ENCODE assay signal across 1 cellular context in genomic region chr10:102452672-102453340, GRCh38.
A peak's percentile ranks its signal among the peaks of the same experiment; 100 is the strongest.
TF ChIP-seq lines count a peak whose summit lies in the region.

No MANE protein-coding gene starts in this region.

TF ChIP-seq in H1, 55 proteins besides CTCF, POLR2A, EP300 and RAD21:
- TF ChIP-seq ATF2 (IDR thresholded peaks at IDR 0.05; ENCODE audit: low read length) (no peak), JUND (IDR thresholded peaks at IDR 0.05; ENCODE audit: low read length) (0 out of 2 replicates have a peak, but pooled peaks have one; percentile 19)
